In the genomic region with DNA sequence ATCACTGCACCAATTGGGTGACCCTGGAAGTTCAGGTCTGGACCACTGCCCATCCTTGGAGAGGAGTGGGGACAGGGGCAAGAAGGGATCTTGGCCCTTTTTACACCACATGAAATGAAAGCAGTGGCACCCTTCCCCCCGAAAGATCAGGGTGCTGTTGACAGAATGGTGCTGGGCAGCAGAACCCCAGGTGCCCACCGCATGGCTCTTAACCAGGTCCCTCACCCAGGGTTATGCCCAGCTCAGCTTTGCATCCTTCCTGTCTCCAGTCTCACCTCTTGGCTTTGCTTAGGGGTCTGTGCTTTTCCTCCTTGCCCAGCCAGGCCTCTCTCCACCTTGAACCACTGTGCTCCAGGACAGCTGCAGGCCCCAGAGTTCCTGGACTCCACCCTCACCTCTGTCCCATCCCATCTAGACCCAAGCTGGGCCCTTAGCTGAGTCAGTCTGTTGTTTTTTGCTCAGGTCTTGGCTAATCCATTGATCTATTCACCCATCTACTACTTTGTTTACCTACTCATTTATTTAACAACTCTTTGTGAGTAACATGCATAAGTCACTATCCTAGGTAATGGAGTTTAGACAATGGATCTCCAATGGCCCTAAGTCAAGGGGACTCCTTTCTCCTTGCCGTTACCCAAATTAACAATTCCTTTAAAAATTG, we compare ENCODE assay signal across 16 cellular contexts.
DNase-seq lines count a peak whose midpoint lies in the region; ATAC-seq, FAIRE-seq and TF ChIP-seq lines count a peak whose summit lies in the region.
"Had no signal": no experiment of that assay in that cellular context is flagged by ENCODE, and none has a peak within 500 bp of the region (broad histone marks: within the 10 kb centered on the region; RNA-seq: fewer than 3 reads in every experiment).

No MANE protein-coding gene starts in this region.

- H3K79me2 ChIP-seq in H1 (ENCODE audit: control insufficient read depth in 1 of 2, insufficient read depth in 2 of 2, low read length in 2 of 2) (no peaks in the 10 kb centered on the region), HepG2 (ENCODE audit: insufficient read depth, low read length) (no peaks in the 10 kb centered on the region)

- FAIRE-seq in H1 (lab: Jason Lieb, UNC) (no peak), HepG2 (lab: Jason Lieb, UNC) (no peak)
- FAIRE-seq: GM12878, GM18507 had no signal

- CTCF ChIA-PET in H1 (lab: Charles Lee; ENCODE audit: partially characterized antibody) (interaction anchor here (1.6 to 1.7 kb wide), 2 partner anchors 10 to 17 kb away, joined by 3 read pairs; no protein-coding TSS in a partner anchor), HepG2 (lab: Yijun Ruan, JAX; ENCODE audit: low intra/inter-chr PET ratio, low total read pairs) (no interaction called here)

- DNase-seq in cardiac septum (ENCODE audit: low spot score): peak; percentile 49
- no peak for DNase-seq in left ventricle myocardium superior
- DNase-seq in H1 (ENCODE audit: low read depth in 1 of 2, low spot score in 2 of 2): no peak
- peak; percentile 50 for DNase-seq in HepG2 (ENCODE audit: low spot score)
- DNase-seq in NCI-H2029 (lab: John Stamatoyannopoulos, UW): no peak
- DNase-seq in SIG-M5 (lab: John Stamatoyannopoulos, UW): no peak
- DNase-seq in activated effector memory CD4-positive, alpha-beta T cell treated with Interleukin-2 at 50 U/mL for 16 hours: no peak
- DNase-seq in NCI-H2227 treated with DMSO at 0.1 percent for 48 hours (lab: John Stamatoyannopoulos, UW): no peak
- DNase-seq: ACHN; CD4-positive, CD25-positive, alpha-beta regulatory T cell; DMS79; GM23248; H7 had no signal

- H3K36me3 ChIP-seq in H1 (ENCODE audit: control insufficient read depth in 2 of 4, insufficient read depth in 4 of 4, low read length in 3 of 4) (no peaks in the 10 kb centered on the region), HepG2 (replicated peaks in 1 of 2; ENCODE audit: control insufficient read depth in 1 of 2, insufficient read depth in 2 of 2, low read length in 2 of 2) (no peaks in the 10 kb centered on the region)
- H3K36me3 ChIP-seq: BLaER1 treated with 17β-estradiol and CSF1 and Interleukin-3, amounts not matched to agents 10 nM and 100 nM had no signal

- H2AFZ ChIP-seq in H1 (ENCODE audit: low read length) (no peak overlapping the region), HepG2 (ENCODE audit: low read length) (no peak overlapping the region)
- H2AFZ ChIP-seq: GM23248 had no signal

- no peak overlapping the region for H4K91ac ChIP-seq in H1 (replicated peaks; ENCODE audit: insufficient read length, low read length)

- H4K20me1 ChIP-seq in H1 (replicated peaks in 1 of 2; ENCODE audit: control insufficient read depth in 1 of 2, insufficient read depth in 2 of 2, low read length in 2 of 2) (no peaks in the 10 kb centered on the region), HepG2 (ENCODE audit: insufficient read depth, low read length) (peaks cover 3% of the 10 kb centered on the region; the same call in 1 of the 2 replicates)
- H4K20me1 ChIP-seq: BLaER1 treated with 17β-estradiol and CSF1 and Interleukin-3, amounts not matched to agents 10 nM and 100 nM had no signal

- intact Hi-C loops in cardiac septum (cut with DNase I) (no loop called here), left ventricle myocardium superior (cut with micrococcal nuclease) (no loop called here), HepG2 (cut with micrococcal nuclease; ENCODE audit: unreplicated experiment) (no loop called here)

- no peak overlapping the region for H3K23ac ChIP-seq in H1 (ENCODE audit: insufficient read length)

- H3K4ac ChIP-seq in H1 (replicated peaks; ENCODE audit: insufficient read length, low read depth, low read length): peak overlapping the region; percentile 27

- no peak overlapping the region for H4K5ac ChIP-seq in H1 (ENCODE audit: insufficient read length, low read depth, low read length)

- H2BK120ac ChIP-seq in H1 (replicated peaks; ENCODE audit: low read depth, low read length): peak overlapping the region; percentile 23

- H3K56ac ChIP-seq in H1 (replicated peaks; ENCODE audit: insufficient read length, low read depth, low read length): no peak overlapping the region

- ATAC-seq in left ventricle myocardium superior: no peak
- peak; percentile 31; the same call in 1 of the 3 replicates for ATAC-seq in HepG2
- ATAC-seq: GM12878 had no signal

- no TSS peak for BruUV-seq in HepG2 (replicated peaks; lab: Mats Ljungman, UMichigan)

- H3K27ac ChIP-seq in H1 (ENCODE audit: low read depth, low read length): no peak overlapping the region
- no peak overlapping the region for H3K27ac ChIP-seq in HepG2 (ENCODE audit: extremely low read length, insufficient read depth, low read length)
- H3K27ac ChIP-seq: BLaER1 treated with 17β-estradiol and CSF1 and Interleukin-3, amounts not matched to agents 10 nM and 100 nM; GM23248 had no signal

- TF ChIP-seq RAD21 in H1 (IDR thresholded peaks at IDR 0.05 in 1 of 2, conservative IDR thresholded peaks at IDR 0.05 in 1 of 2; ENCODE audit: low read depth in 2 of 2, low read length in 2 of 2) (no peak), HepG2 (CRISPR knock-in tag; IDR thresholded peaks at IDR 0.05) (no peak)

- no peak overlapping the region for H3K14ac ChIP-seq in H1 (ENCODE audit: insufficient read length)

- no peak overlapping the region for H2BK5ac ChIP-seq in H1 (ENCODE audit: low read depth, low read length)

- no peak for TF ChIP-seq POLR2A in H1 (IDR thresholded peaks at IDR 0.05; ENCODE audit: control extremely low read depth in 1 of 2, low read depth in 2 of 2, low read length in 2 of 2)
- no peak for TF ChIP-seq POLR2A in HepG2 (IDR thresholded peaks at IDR 0.05; ENCODE audit: insufficient read depth in 1 of 2, low read depth in 2 of 2, low read length in 2 of 2)

- no peak overlapping the region for H2BK20ac ChIP-seq in H1 (ENCODE audit: low read length)

- H3K79me1 ChIP-seq in H1 (ENCODE audit: low read depth, low read length): no peaks in the 10 kb centered on the region

- in situ Hi-C loops in HepG2 (cut with HindIII; ENCODE audit: extremely low pct_ligation_motif_present, low pct_unique_long_range_greater_than_20kb): no loop called here

- no peak for TF ChIP-seq EP300 in H1 (IDR thresholded peaks at IDR 0.05; ENCODE audit: borderline replicate concordance in 1 of 2, low read depth in 2 of 2, low read length in 2 of 2)
- TF ChIP-seq EP300 in HepG2 (IDR thresholded peaks at IDR 0.05; ENCODE audit: low read depth in 2 of 2, low read length in 2 of 2): no peak
- TF ChIP-seq EP300 in HepG2 (CRISPR knock-in tag; IDR thresholded peaks at IDR 0.05; ENCODE audit: borderline replicate concordance): no peak

- H3K9ac ChIP-seq in H1 (replicated peaks in 1 of 4; ENCODE audit: extremely low read depth in 1 of 4, low read depth in 3 of 4, low read length in 3 of 4): no peak overlapping the region
- no peak overlapping the region for H3K9ac ChIP-seq in HepG2 (ENCODE audit: insufficient read depth, low read depth, low read length)
- H3K9ac ChIP-seq: BLaER1 treated with 17β-estradiol and CSF1 and Interleukin-3, amounts not matched to agents 10 nM and 100 nM; GM23248 had no signal

- no peak overlapping the region; the same call in 1 of the 2 replicates for H3K18ac ChIP-seq in H1 (ENCODE audit: extremely low read depth, low read length)

- POLR2A ChIA-PET in H1 (lab: Charles Lee; ENCODE audit: partially characterized antibody): no interaction called here
- POLR2A ChIA-PET in HepG2 (lab: Yijun Ruan, JAX): no interaction called here

- H3K27me3 ChIP-seq in H1 (replicated peaks in 1 of 4; ENCODE audit: control insufficient read depth in 3 of 4, extremely low read depth in 1 of 4, insufficient read depth in 3 of 4, low read length in 3 of 4): no peaks in the 10 kb centered on the region; a peak in 1 of 7 replicates
- peaks cover 2 to 37% of the 10 kb centered on the region in 2 experiments; a peak in 3 of 5 replicates for H3K27me3 ChIP-seq in HepG2 (ENCODE audit: control insufficient read depth in 1 of 2, insufficient read depth in 2 of 2, low read length in 2 of 2)
- H3K27me3 ChIP-seq: BLaER1 treated with 17β-estradiol and CSF1 and Interleukin-3, amounts not matched to agents 10 nM and 100 nM had no signal

- H3K23me2 ChIP-seq in H1 (ENCODE audit: low read depth, low read length): no peaks in the 10 kb centered on the region

- H2BK12ac ChIP-seq in H1 (ENCODE audit: low read depth, low read length): no peak overlapping the region

- H2BK15ac ChIP-seq in H1 (ENCODE audit: low read length): no peak overlapping the region

- WGBS in H1 (ENCODE audit: extremely low coverage in 1 of 2, insufficient coverage in 1 of 2, insufficient read length in 1 of 2, insufficient replicate concordance in 2 of 2, low coverage in 1 of 2, low lambda C conversion rate in 2 of 2, missing lambda C conversion rate in 1 of 2), 2 experiments: 87% methylated on average over 3 of the region's 3 CpGs; no CpG with 5 or more reads in 1 of the 2 experiments
- 90% methylated on average over 1 of the region's 3 CpGs for WGBS in HepG2 (ENCODE audit: low lambda C conversion rate)

- no peak overlapping the region for H2AK5ac ChIP-seq in H1 (ENCODE audit: low read depth, low read length)

- H4K8ac ChIP-seq in H1 (ENCODE audit: extremely low read depth, insufficient read depth, low read length): no peak overlapping the region

- H3K4me1 ChIP-seq in H1 (replicated peaks in 1 of 4; ENCODE audit: control insufficient read depth in 3 of 4, insufficient read depth in 4 of 4, low read length in 3 of 4) (peaks cover 0 to 10% (median 7%) of the 10 kb centered on the region in 4 experiments; a peak in 3 of 7 replicates), HepG2 (ENCODE audit: insufficient read depth, low read length) (peaks cover 44% of the 10 kb centered on the region)
- H3K4me1 ChIP-seq: BLaER1 treated with 17β-estradiol and CSF1 and Interleukin-3, amounts not matched to agents 10 nM and 100 nM had no signal

- no peak overlapping the region for H3K4me3 ChIP-seq in H1 (ENCODE audit: extremely low read depth in 1 of 4, insufficient read depth in 2 of 4, low read depth in 3 of 4, low read length in 4 of 4)
- H3K4me3 ChIP-seq in HepG2 (replicated peaks in 1 of 3; ENCODE audit: insufficient read depth in 1 of 3, low read depth in 2 of 3, low read length in 3 of 3): no peak overlapping the region
- H3K4me3 ChIP-seq: BLaER1 treated with 17β-estradiol and CSF1 and Interleukin-3, amounts not matched to agents 10 nM and 100 nM; GM12878; GM23248 had no signal

- no peak overlapping the region for H3K4me2 ChIP-seq in H1 (ENCODE audit: insufficient read depth in 1 of 2, low read depth in 2 of 2, low read length in 2 of 2)
- no peak overlapping the region for H3K4me2 ChIP-seq in HepG2 (ENCODE audit: low read depth, low read length)
- H3K4me2 ChIP-seq: BLaER1 treated with 17β-estradiol and CSF1 and Interleukin-3, amounts not matched to agents 10 nM and 100 nM had no signal

- TF ChIP-seq CTCF in H1 (IDR thresholded peaks at IDR 0.05; ENCODE audit: control extremely low read depth in 1 of 3, insufficient read depth in 1 of 3, low read depth in 1 of 3, low read length in 3 of 3) (no peak), HepG2 (CRISPR knock-in tag; IDR thresholded peaks at IDR 0.05) (no peak)

- H3K9me3 ChIP-seq in H1 (ENCODE audit: insufficient read depth in 2 of 2, low read depth in 1 of 2, low read length in 1 of 2) (peaks cover 11 to 16% of the 10 kb centered on the region in 2 experiments), HepG2 (ENCODE audit: low read length) (peaks cover 19% of the 10 kb centered on the region)

TF ChIP-seq in H1, 55 proteins besides CTCF, POLR2A, EP300 and RAD21 (continues in another document):
- no peak for TF ChIP-seq EZH2 (IDR thresholded peaks at IDR 0.05; ENCODE audit: low read depth, low read length, severe bottlenecking)

Comparison
In these comparisons a context has a peak if more than half of its experiments do, and no peak if none do; other contexts are left out.
1. DNase-seq: peak in cardiac septum (single experiment) and HepG2 (single experiment); none in left ventricle myocardium superior (single experiment), H1 (0 of 2), NCI-H2029 (single experiment), SIG-M5 (single experiment), activated effector memory CD4-positive, alpha-beta T cell treated with Interleukin-2 at 50 U/mL for 16 hours (single experiment) and NCI-H2227 treated with DMSO at 0.1 percent for 48 hours (single experiment).